Comparison of ENCODE assay signal across 8 cellular contexts in the genomic region with DNA sequence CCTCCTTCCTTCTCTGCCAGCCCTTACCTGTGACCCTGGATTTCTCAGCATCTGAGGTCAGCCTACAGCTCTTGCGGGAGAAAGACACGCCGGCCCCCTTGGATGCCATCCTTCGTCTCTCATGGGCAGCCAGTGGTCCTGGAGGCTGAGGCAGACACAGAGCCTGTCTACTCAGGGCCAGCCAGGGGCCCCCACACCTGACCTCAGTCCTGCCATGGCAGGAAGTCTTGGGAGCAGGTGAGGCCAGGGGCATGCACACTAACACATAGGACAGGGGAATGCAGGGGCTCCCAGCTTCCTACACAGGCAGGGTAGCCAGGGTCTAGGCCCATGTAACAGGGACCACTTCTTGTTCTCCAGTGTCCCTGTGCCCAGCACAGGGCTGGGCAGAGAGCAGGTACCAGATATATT. TPM values are rescaled to one million over a fixed set of nuclear protein-coding genes. Genes with fewer than 3 reads are reported as not detected.
DNase-seq lines count a peak whose midpoint lies in the region; ATAC-seq, FAIRE-seq and TF ChIP-seq lines count a peak whose summit lies in the region.
"Not testable (repeated sequence)": the region's sequence is repeated elsewhere in the genome, so short reads cannot be mapped to it uniquely, and the experiment has no call there.

No MANE protein-coding gene starts in this region.

- H3K27me3 Mint-ChIP-seq in WTC11 (ENCODE audit: low read depth); naive thymus-derived CD4-positive, alpha-beta T cell: not testable (repeated sequence)

- not testable (repeated sequence) for H3K27me3 ChIP-seq in HAP-1 (ENCODE audit: low read depth); right atrium auricular region; naive thymus-derived CD4-positive, alpha-beta T cell (ENCODE audit: control insufficient read depth in 2 of 2, insufficient read depth in 2 of 2, low read length in 2 of 2); small intestine (ENCODE audit: control insufficient read depth in 2 of 2, insufficient read depth in 2 of 2, low read length in 2 of 2); uterus

- H3K4me1 Mint-ChIP-seq in WTC11; naive thymus-derived CD4-positive, alpha-beta T cell: not testable (repeated sequence)

- peak overlapping the region; percentile 98; the same call in 1 of the 2 replicates for H3K4me3 ChIP-seq in HAP-1
- not testable (repeated sequence) for H3K4me3 ChIP-seq in right atrium auricular region; naive thymus-derived CD4-positive, alpha-beta T cell (ENCODE audit: low read length); uterus
- peak overlapping the region in 1 of 2 donors; percentile 43 for H3K4me3 ChIP-seq in small intestine (ENCODE audit: low read depth in 1 of 2, low read length in 2 of 2)

- H3K36me3 ChIP-seq in HAP-1 (replicated peaks); right atrium auricular region; naive thymus-derived CD4-positive, alpha-beta T cell (ENCODE audit: control insufficient read depth in 2 of 3, insufficient read depth in 3 of 3, low read length in 3 of 3); small intestine (ENCODE audit: control insufficient read depth in 2 of 2, insufficient read depth in 2 of 2, low read length in 2 of 2); uterus: not testable (repeated sequence)

- in situ Hi-C loops in HAP-1 (cut with MboI; ENCODE audit: low sequenced_read_pairs) = not testable (repeated sequence)

- CTCF ChIA-PET in WTC11 (lab: Charles Lee) = interaction anchor here (1.2 kb wide), 1 partner anchor 65 kb away, joined by 3 read pairs; no protein-coding TSS in a partner anchor
- CTCF ChIA-PET in naive thymus-derived CD4-positive, alpha-beta T cell (lab: Charles Lee) = not testable (repeated sequence)

- TF ChIP-seq CTCF in WTC11 (IDR thresholded peaks at IDR 0.05); right atrium auricular region (IDR thresholded peaks at IDR 0.05); uterus (IDR thresholded peaks at IDR 0.05): not testable (repeated sequence)

- intact Hi-C loops in naive thymus-derived CD4-positive, alpha-beta T cell (cut with micrococcal nuclease); uterus (cut with DNase I; ENCODE audit: low total_unique reads): not testable (repeated sequence)

- not testable (repeated sequence) for FAIRE-seq in small intestine (lab: Jason Lieb, UNC)

- not testable (repeated sequence) for TF ChIP-seq POLR2A in uterus (IDR thresholded peaks at IDR 0.05)

- POLR2A ChIA-PET in WTC11 (lab: Charles Lee) = not testable (repeated sequence)
- POLR2A ChIA-PET in naive thymus-derived CD4-positive, alpha-beta T cell (lab: Charles Lee) = interaction anchor here (1.2 to 1.9 kb wide), 2 partner anchors 30 to 262 kb away, joined by 3 to 13 read pairs; a partner anchor contains a TSS

- 35 to 71% (median 41%) methylated on average over 4 of the region's 4 CpGs for WGBS in small intestine, 3 donors

- H3K27ac Mint-ChIP-seq in WTC11; naive thymus-derived CD4-positive, alpha-beta T cell: not testable (repeated sequence)

- not testable (repeated sequence) for H3K36me3 Mint-ChIP-seq in WTC11; naive thymus-derived CD4-positive, alpha-beta T cell

- DNase-seq in HAP-1 (ENCODE audit: low spot score in 2 of 2) (peak in 1 of 2 experiments; percentile 8), WTC11 (ENCODE audit: low spot score) (peak; percentile 16), dedifferentiated amniotic fluid mesenchymal stem cell (ENCODE audit: extremely low spot score) (peak; percentile 14), right atrium auricular region (ENCODE audit: low spot score) (peak; percentile 66), small intestine (peak; percentile 69), uterus (peak; percentile 22 to 39)
- peak; percentile 1 for DNase-seq in activated effector memory CD4-positive, alpha-beta T cell treated with Interleukin-2 at 50 U/mL for 16 hours
- peak in 2 of 9 donors; percentile 15 to 41 for DNase-seq in naive thymus-derived CD4-positive, alpha-beta T cell

- H3K4me1 ChIP-seq in HAP-1 (peaks cover 12% of the 10 kb centered on the region), right atrium auricular region (peaks cover 0 to 43% of the 10 kb centered on the region in 2 donors), uterus (peaks cover 0 to 16% of the 10 kb centered on the region in 2 donors)
- H3K4me1 ChIP-seq in naive thymus-derived CD4-positive, alpha-beta T cell (ENCODE audit: control insufficient read depth in 2 of 2, insufficient read depth in 2 of 2, low read length in 2 of 2) = peaks cover 21 to 27% of the 10 kb centered on the region in 2 donors
- not testable (repeated sequence) for H3K4me1 ChIP-seq in small intestine (ENCODE audit: control insufficient read depth in 2 of 2, insufficient read depth in 1 of 2, low read depth in 1 of 2, low read length in 1 of 2)

- H3K9me3 Mint-ChIP-seq in WTC11; naive thymus-derived CD4-positive, alpha-beta T cell: not testable (repeated sequence)

- not testable (repeated sequence) for H3K27ac ChIP-seq in right atrium auricular region, uterus
- H3K27ac ChIP-seq in naive thymus-derived CD4-positive, alpha-beta T cell (ENCODE audit: low read depth, low read length) = peak overlapping the region; percentile 34
- peak overlapping the region; percentile 77 to 81 for H3K27ac ChIP-seq in small intestine (ENCODE audit: low read depth in 1 of 2, low read length in 1 of 2)

- not testable (repeated sequence) for ATAC-seq in WTC11; naive thymus-derived CD4-positive, alpha-beta T cell

- H3K9me3 ChIP-seq in HAP-1; right atrium auricular region; naive thymus-derived CD4-positive, alpha-beta T cell (ENCODE audit: control insufficient read depth in 2 of 3, low read length in 3 of 3); small intestine (ENCODE audit: control insufficient read depth, low read depth); uterus: not testable (repeated sequence)

- not testable (repeated sequence) for H3K4me3 Mint-ChIP-seq in WTC11; naive thymus-derived CD4-positive, alpha-beta T cell

TF ChIP-seq in WTC11, 78 proteins besides CTCF, POLR2A, EP300 and RAD21:
- peak; percentile 38; the same call in 1 of the 2 replicates for TF ChIP-seq NR1H2 (CRISPR knock-in tag; IDR thresholded peaks at IDR 0.05)

RNA-seq across cellular contexts. Expression of a gene that starts 23.7 kb away (rescaled TPM):
- total RNA-seq in WTC11 (2021) (1,028 to 1,267 TPM (median 1,197 TPM) in 3 replicates), right atrium auricular region (not detected), uterus (1,000 to 10,000 TPM in 1 of 4 donors, under 1 TPM in 3; under 0.01 to 2,125 (median under 0.01) TPM)
- 1,000 to 10,000 TPM; 2,341 to 4,458 (median 3,337) TPM for total RNA-seq in naive thymus-derived CD4-positive, alpha-beta T cell
- polyA plus RNA-seq in naive thymus-derived CD4-positive, alpha-beta T cell = not detected
- polyA plus RNA-seq in small intestine = not detected

RNA-seq across cellular contexts. Expression of a gene that starts 29.6 kb away (rescaled TPM):
- total RNA-seq in WTC11 (2021) = 17.5 to 18.3 TPM (median 17.9 TPM) in 3 replicates
- 10 to 100 TPM; 15.1 to 20.0 TPM for total RNA-seq in right atrium auricular region
- 10 to 100 TPM in 4 of 5 experiments, 1 to 10 TPM in 1; 7.0 to 25.7 (median 20.7) TPM for total RNA-seq in naive thymus-derived CD4-positive, alpha-beta T cell
- 10 to 100 TPM; 10.3 to 12.3 TPM for polyA plus RNA-seq in naive thymus-derived CD4-positive, alpha-beta T cell
- polyA plus RNA-seq in small intestine = 10 to 100 TPM; 11.7 to 26.8 (median 12.4) TPM
- 100 to 1,000 TPM in 1 of 4 donors, 10 to 100 TPM in 3; 29.4 to 178 (median 39.2) TPM for total RNA-seq in uterus
